Comparison of ENCODE assay signal across 8 cellular contexts in genomic region chr11:111937859-111938258, GRCh38. TPM values are rescaled to one million over a fixed set of nuclear protein-coding genes. Genes with fewer than 3 reads are reported as not detected.
A peak's percentile ranks its signal among the peaks of the same experiment; 100 is the strongest.
DNase-seq lines count a peak whose midpoint lies in the region; ATAC-seq and TF ChIP-seq lines count a peak whose summit lies in the region.

No MANE protein-coding gene starts in this region.

- peak overlapping the region; percentile 83 for H3K4me3 ChIP-seq in PC-3 (ENCODE audit: low read length)
- H3K4me3 ChIP-seq in duodenal mucosa (ENCODE audit: low read depth in 1 of 2, low read length in 2 of 2) = peak overlapping the region; percentile 85 to 90
- peak overlapping the region; percentile 70 for H3K4me3 ChIP-seq in neural cell (ENCODE audit: low read length)

- H3K36me3 ChIP-seq in PC-3 (ENCODE audit: low read depth, low read length) (no peaks in the 10 kb centered on the region), duodenal mucosa (ENCODE audit: control insufficient read depth in 1 of 2, insufficient read depth in 2 of 2, low read length in 2 of 2) (no peaks in the 10 kb centered on the region), neural cell (ENCODE audit: insufficient read depth, low read length) (no peaks in the 10 kb centered on the region)

- H3K27ac Mint-ChIP-seq in CD14-positive monocyte = peak overlapping the region in 2 of 7 donors; percentile 4 to 50

- H3K36me3 Mint-ChIP-seq in CD14-positive monocyte = peaks cover 0 to 2% of the 10 kb centered on the region in 2 donors

- H3K4me3 Mint-ChIP-seq in CD14-positive monocyte = peak overlapping the region; percentile 83 to 86

- no peak for TF ChIP-seq EP300 in neural cell (conservative IDR thresholded peaks at IDR 0.05; ENCODE audit: poor library complexity, severe bottlenecking)

- intact Hi-C loops in CD14-positive monocyte (cut with micrococcal nuclease) (loop anchor here in 1 of 2 donors (10.0 kb wide), 2 partner anchors 87 to 217 kb away; partner anchors contain the start of gene DLAT), PC-3 (cut with micrococcal nuclease) (no loop called here)

- peak overlapping the region; percentile 94 for H3K4me2 ChIP-seq in PC-3 (ENCODE audit: low read length)
- H3K4me2 ChIP-seq in neural cell (ENCODE audit: low read length) = peak overlapping the region; percentile 91

- H3K9ac ChIP-seq in PC-3 (ENCODE audit: low read length) = no peak overlapping the region; the same call in 1 of the 2 replicates
- H3K9ac ChIP-seq in duodenal mucosa (ENCODE audit: low read depth in 1 of 2, low read length in 2 of 2) = peak overlapping the region in 1 of 2 donors; percentile 69
- peak overlapping the region; percentile 69 for H3K9ac ChIP-seq in neural cell (ENCODE audit: low read length)

- H3K4me1 Mint-ChIP-seq in CD14-positive monocyte = peaks cover 53% of the 10 kb centered on the region

- H3K27me3 Mint-ChIP-seq in CD14-positive monocyte (ENCODE audit: low read depth in 3 of 3) = peaks cover 0 to 4% (median 2%) of the 10 kb centered on the region in 3 donors

- ATAC-seq in PC-3 = peak; percentile 8
- no peak for ATAC-seq in HG02610 (IDR thresholded peaks at IDR 0.05; ENCODE audit: unreplicated experiment)
- ATAC-seq in HG03521 (IDR thresholded peaks at IDR 0.05; ENCODE audit: unreplicated experiment) = no peak

- H3K4me1 ChIP-seq in PC-3 (ENCODE audit: insufficient read depth, low read length) (peaks cover 30% of the 10 kb centered on the region), duodenal mucosa (ENCODE audit: control insufficient read depth in 1 of 2, insufficient read depth in 2 of 2, low read length in 2 of 2) (peaks cover 12 to 26% of the 10 kb centered on the region in 2 donors)

- POLR2A ChIA-PET in PC-3 (lab: Charles Lee; ENCODE audit: unreplicated experiment) = interaction anchor here (0.5 kb wide), 1 partner anchor 66 kb away, joined by 6 read pairs; no protein-coding TSS in a partner anchor

- no peak for DNase-seq in CD14-positive monocyte (ENCODE audit: low spot score)
- DNase-seq in PC-3 = no peak
- DNase-seq in CD1c-positive myeloid dendritic cell (ENCODE audit: extremely low spot score) = no peak
- DNase-seq in GM10266 (ENCODE audit: extremely low spot score) = no peak

- TF ChIP-seq CTCF in CD14-positive monocyte (IDR thresholded peaks at IDR 0.05) = no peak
- TF ChIP-seq CTCF in PC-3 (conservative IDR thresholded peaks at IDR 0.05; ENCODE audit: low read depth, low read length) = no peak
- TF ChIP-seq CTCF in neural cell (IDR thresholded peaks at IDR 0.05; ENCODE audit: poor library complexity, severe bottlenecking) = no peak
- TF ChIP-seq CTCF in GM10266 (IDR thresholded peaks at IDR 0.05; ENCODE audit: control insufficient read depth, insufficient read depth, low read depth, missing control alignments) = no peak

- H3F3A ChIP-seq in PC-3 (ENCODE audit: low read length, unreplicated experiment) (no peaks in the 10 kb centered on the region), neural cell (ENCODE audit: insufficient read depth, low read length, poor library complexity, severe bottlenecking) (no peaks in the 10 kb centered on the region)

- no peak for TF ChIP-seq RAD21 in neural cell (conservative IDR thresholded peaks at IDR 0.05)

- H3K9me3 Mint-ChIP-seq in CD14-positive monocyte = no peaks in the 10 kb centered on the region

- H4K20me1 ChIP-seq in PC-3 (ENCODE audit: low read length) = no peaks in the 10 kb centered on the region
- H4K20me1 ChIP-seq in neural cell (ENCODE audit: insufficient read depth) = no peaks in the 10 kb centered on the region

- no TSS peak for BruUV-seq in PC-3 (replicated peaks; lab: Mats Ljungman, UMichigan)

- CTCF ChIA-PET in PC-3 (lab: Charles Lee) = interaction anchor here (0.6 to 2.2 kb wide), 3 partner anchors 11 to 313 kb away, joined by 3 to 7 read pairs (median 3); no protein-coding TSS in a partner anchor

- H3K27ac ChIP-seq in PC-3 (ENCODE audit: low read length) (no peak overlapping the region), duodenal mucosa (ENCODE audit: low read depth, low read length) (no peak overlapping the region), neural cell (ENCODE audit: low read length) (peak overlapping the region; percentile 68)

- H2AFZ ChIP-seq in PC-3 (ENCODE audit: low read length) (peak overlapping the region; percentile 91), neural cell (ENCODE audit: low read depth, low read length) (peak overlapping the region; percentile 48)

- H3K79me2 ChIP-seq in PC-3 (ENCODE audit: low read length) = 0 out of 2 replicates have a peak, but pooled peaks cover 4% of the 10 kb centered on the region
- H3K79me2 ChIP-seq in neural cell (replicated peaks; ENCODE audit: insufficient read depth, low read length) = peaks cover 31% of the 10 kb centered on the region

- H3K9me3 ChIP-seq in PC-3 (ENCODE audit: low read length) = no peaks in the 10 kb centered on the region
- no peaks in the 10 kb centered on the region for H3K9me3 ChIP-seq in duodenal mucosa (ENCODE audit: control insufficient read depth in 1 of 2, low read length in 2 of 2)
- H3K9me3 ChIP-seq in neural cell (ENCODE audit: low read length) = no peaks in the 10 kb centered on the region

- H3K9me2 ChIP-seq in PC-3 (replicated peaks; ENCODE audit: low read length) (no peaks in the 10 kb centered on the region), neural cell (ENCODE audit: insufficient read depth, low read length) (no peaks in the 10 kb centered on the region)

- H3K27me3 ChIP-seq in PC-3 (ENCODE audit: low read length) (no peaks in the 10 kb centered on the region), duodenal mucosa (ENCODE audit: control insufficient read depth in 1 of 2, insufficient read depth in 2 of 2, low read length in 2 of 2) (no peaks in the 10 kb centered on the region), neural cell (ENCODE audit: insufficient read depth, low read depth, low read length) (no peaks in the 10 kb centered on the region)

TF ChIP-seq in neural cell, 6 proteins besides CTCF, POLR2A, EP300 and RAD21:
- TF ChIP-seq TAF1 (IDR thresholded peaks at IDR 0.05; ENCODE audit: low read depth) (no peak), POLR2AphosphoS5 (IDR thresholded peaks at IDR 0.05) (no peak)
- TF ChIP-seq, protein P1, sequence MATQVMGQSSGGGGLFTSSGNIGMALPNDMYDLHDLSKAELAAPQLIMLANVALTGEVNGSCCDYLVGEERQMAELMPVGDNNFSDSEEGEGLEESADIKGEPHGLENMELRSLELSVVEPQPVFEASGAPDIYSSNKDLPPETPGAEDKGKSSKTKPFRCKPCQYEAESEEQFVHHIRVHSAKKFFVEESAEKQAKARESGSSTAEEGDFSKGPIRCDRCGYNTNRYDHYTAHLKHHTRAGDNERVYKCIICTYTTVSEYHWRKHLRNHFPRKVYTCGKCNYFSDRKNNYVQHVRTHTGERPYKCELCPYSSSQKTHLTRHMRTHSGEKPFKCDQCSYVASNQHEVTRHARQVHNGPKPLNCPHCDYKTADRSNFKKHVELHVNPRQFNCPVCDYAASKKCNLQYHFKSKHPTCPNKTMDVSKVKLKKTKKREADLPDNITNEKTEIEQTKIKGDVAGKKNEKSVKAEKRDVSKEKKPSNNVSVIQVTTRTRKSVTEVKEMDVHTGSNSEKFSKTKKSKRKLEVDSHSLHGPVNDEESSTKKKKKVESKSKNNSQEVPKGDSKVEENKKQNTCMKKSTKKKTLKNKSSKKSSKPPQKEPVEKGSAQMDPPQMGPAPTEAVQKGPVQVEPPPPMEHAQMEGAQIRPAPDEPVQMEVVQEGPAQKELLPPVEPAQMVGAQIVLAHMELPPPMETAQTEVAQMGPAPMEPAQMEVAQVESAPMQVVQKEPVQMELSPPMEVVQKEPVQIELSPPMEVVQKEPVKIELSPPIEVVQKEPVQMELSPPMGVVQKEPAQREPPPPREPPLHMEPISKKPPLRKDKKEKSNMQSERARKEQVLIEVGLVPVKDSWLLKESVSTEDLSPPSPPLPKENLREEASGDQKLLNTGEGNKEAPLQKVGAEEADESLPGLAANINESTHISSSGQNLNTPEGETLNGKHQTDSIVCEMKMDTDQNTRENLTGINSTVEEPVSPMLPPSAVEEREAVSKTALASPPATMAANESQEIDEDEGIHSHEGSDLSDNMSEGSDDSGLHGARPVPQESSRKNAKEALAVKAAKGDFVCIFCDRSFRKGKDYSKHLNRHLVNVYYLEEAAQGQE (IDR thresholded peaks at IDR 0.05; ENCODE audit: borderline replicate concordance) = no peak

RNA-seq across cellular contexts. Expression of gene DIXDC1, which starts 0.7 kb away (rescaled TPM):
- polyA plus RNA-seq in CD14-positive monocyte = under 1 TPM in 1 of 2 donors, not detected in 1; 0.17 TPM
- total RNA-seq in PC-3 (2014; rRNA removed) = 6.8 and 10.8 TPM in 2 replicates
- 54.6 and 59.9 TPM in 2 replicates for polyA plus RNA-seq in neural cell
- polyA minus RNA-seq in neural cell = 81.8 and 89.1 TPM in 2 replicates

RNA-seq across cellular contexts. Expression of gene C11orf52, which starts 19.1 kb away (rescaled TPM):
- not detected for polyA plus RNA-seq in CD14-positive monocyte
- total RNA-seq in PC-3 (2014; rRNA removed) = 8.7 and 10.5 TPM in 2 replicates
- not detected in 2 replicates for polyA plus RNA-seq in neural cell
- not detected in 2 replicates for polyA minus RNA-seq in neural cell

RNA-seq across cellular contexts. Expression of gene HSPB2, which starts 25.3 kb away (rescaled TPM):
- polyA plus RNA-seq in CD14-positive monocyte (not detected), neural cell (not detected in 2 replicates)
- total RNA-seq in PC-3 (2014; rRNA removed) = not detected in 2 replicates
- polyA minus RNA-seq in neural cell = not detected in 2 replicates

RNA-seq across cellular contexts. Expression of gene CRYAB, which starts 26.3 kb away (rescaled TPM):
- polyA plus RNA-seq in CD14-positive monocyte (not detected), neural cell (not detected in 2 replicates)
- not detected in 2 replicates for total RNA-seq in PC-3 (2014; rRNA removed)
- not detected in 2 replicates for polyA minus RNA-seq in neural cell

RNA-seq across cellular contexts. Expression of gene CFAP68, which starts 58.5 kb away (rescaled TPM):
- polyA plus RNA-seq in CD14-positive monocyte = 1 to 10 TPM; 5.0 to 5.3 TPM
- 26.0 and 27.4 TPM in 2 replicates for total RNA-seq in PC-3 (2014; rRNA removed)
- polyA plus RNA-seq in neural cell = 22.0 and 28.1 TPM in 2 replicates
- 8.1 and 10.7 TPM in 2 replicates for polyA minus RNA-seq in neural cell

Comparison
In these comparisons a context has a peak if more than half of its experiments do, and no peak if none do; other contexts are left out.
1. RNA of gene DIXDC1, which starts 0.7 kb away (polyA plus RNA-seq): 54.6 to 59.9 TPM in neural cell; 0.17 TPM in CD14-positive monocyte; every median in the first group is over 10 times any median in the second.
2. Peak in every context shown above with its lines, with median percentiles within 50 percentile points of each other: H3K4me3 ChIP-seq.